Comparison of ENCODE assay signal across 1 cellular context in the genomic region with DNA sequence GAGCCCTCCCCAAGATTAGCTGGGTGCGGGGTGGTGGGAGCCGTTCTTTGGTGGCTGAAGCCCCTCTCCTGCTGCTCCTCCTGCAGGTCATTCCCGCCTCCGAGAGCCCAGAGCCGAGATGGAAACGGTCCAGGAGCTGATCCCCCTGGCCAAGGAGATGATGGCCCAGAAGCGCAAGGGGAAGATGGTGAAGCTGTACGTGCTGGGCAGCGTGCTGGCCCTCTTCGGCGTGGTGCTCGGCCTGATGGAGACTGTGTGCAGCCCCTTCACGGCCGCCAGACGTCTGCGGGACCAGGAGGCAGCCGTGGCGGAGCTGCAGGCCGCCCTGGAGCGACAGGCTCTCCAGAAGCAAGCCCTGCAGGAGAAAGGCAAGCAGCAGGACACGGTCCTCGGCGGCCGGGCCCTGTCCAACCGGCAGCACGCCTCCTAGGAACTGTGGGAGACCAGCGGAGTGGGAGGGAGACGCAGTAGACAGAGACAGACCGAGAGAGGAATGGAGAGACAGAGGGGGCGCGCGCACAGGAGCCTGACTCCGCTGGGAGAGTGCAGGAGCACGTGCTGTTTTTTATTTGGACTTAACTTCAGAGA.
TF ChIP-seq lines count a peak whose summit lies in the region.

No MANE protein-coding gene starts in this region.

TF ChIP-seq in HepG2, 621 proteins besides CTCF, POLR2A, EP300 and RAD21:
- TF ChIP-seq ZNF746 (CRISPR knock-in tag; IDR thresholded peaks at IDR 0.05) (no peak), MTF2 (CRISPR knock-in tag; IDR thresholded peaks at IDR 0.05; ENCODE audit: borderline replicate concordance) (peak; percentile 38; the same call in 1 of the 2 replicates), NFATC3 (CRISPR knock-in tag; IDR thresholded peaks at IDR 0.05) (no peak), ZNF207 (IDR thresholded peaks at IDR 0.05; ENCODE audit: borderline replicate concordance) (no peak), CBX1 (IDR thresholded peaks at IDR 0.05; ENCODE audit: low read depth) (no peak), ZBTB21 (CRISPR knock-in tag; IDR thresholded peaks at IDR 0.05) (no peak), KLF11 (CRISPR knock-in tag; IDR thresholded peaks at IDR 0.05) (no peak), ZNF644 (CRISPR knock-in tag; IDR thresholded peaks at IDR 0.05; ENCODE audit: low read depth) (no peak), SNAPC2 (CRISPR knock-in tag; IDR thresholded peaks at IDR 0.05) (no peak), MYNN (CRISPR knock-in tag; IDR thresholded peaks at IDR 0.05; ENCODE audit: low read depth) (no peak), ZNF781 (CRISPR knock-in tag; IDR thresholded peaks at IDR 0.05; ENCODE audit: borderline replicate concordance, not compliant biosample characterization) (no peak), ZNF772 (CRISPR knock-in tag; IDR thresholded peaks at IDR 0.05) (no peak), ZNF383 (CRISPR knock-in tag; IDR thresholded peaks at IDR 0.05; ENCODE audit: borderline replicate concordance) (no peak), SP4 (CRISPR knock-in tag; IDR thresholded peaks at IDR 0.05) (no peak), FOSL1 (CRISPR knock-in tag; IDR thresholded peaks at IDR 0.05; ENCODE audit: borderline replicate concordance) (no peak)
- TF ChIP-seq, protein P1, sequence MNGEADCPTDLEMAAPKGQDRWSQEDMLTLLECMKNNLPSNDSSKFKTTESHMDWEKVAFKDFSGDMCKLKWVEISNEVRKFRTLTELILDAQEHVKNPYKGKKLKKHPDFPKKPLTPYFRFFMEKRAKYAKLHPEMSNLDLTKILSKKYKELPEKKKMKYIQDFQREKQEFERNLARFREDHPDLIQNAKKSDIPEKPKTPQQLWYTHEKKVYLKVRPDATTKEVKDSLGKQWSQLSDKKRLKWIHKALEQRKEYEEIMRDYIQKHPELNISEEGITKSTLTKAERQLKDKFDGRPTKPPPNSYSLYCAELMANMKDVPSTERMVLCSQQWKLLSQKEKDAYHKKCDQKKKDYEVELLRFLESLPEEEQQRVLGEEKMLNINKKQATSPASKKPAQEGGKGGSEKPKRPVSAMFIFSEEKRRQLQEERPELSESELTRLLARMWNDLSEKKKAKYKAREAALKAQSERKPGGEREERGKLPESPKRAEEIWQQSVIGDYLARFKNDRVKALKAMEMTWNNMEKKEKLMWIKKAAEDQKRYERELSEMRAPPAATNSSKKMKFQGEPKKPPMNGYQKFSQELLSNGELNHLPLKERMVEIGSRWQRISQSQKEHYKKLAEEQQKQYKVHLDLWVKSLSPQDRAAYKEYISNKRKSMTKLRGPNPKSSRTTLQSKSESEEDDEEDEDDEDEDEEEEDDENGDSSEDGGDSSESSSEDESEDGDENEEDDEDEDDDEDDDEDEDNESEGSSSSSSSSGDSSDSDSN (CRISPR knock-in tag; IDR thresholded peaks at IDR 0.05), result peak; percentile 25; the same call in 1 of the 2 replicates
- TF ChIP-seq, protein P2, sequence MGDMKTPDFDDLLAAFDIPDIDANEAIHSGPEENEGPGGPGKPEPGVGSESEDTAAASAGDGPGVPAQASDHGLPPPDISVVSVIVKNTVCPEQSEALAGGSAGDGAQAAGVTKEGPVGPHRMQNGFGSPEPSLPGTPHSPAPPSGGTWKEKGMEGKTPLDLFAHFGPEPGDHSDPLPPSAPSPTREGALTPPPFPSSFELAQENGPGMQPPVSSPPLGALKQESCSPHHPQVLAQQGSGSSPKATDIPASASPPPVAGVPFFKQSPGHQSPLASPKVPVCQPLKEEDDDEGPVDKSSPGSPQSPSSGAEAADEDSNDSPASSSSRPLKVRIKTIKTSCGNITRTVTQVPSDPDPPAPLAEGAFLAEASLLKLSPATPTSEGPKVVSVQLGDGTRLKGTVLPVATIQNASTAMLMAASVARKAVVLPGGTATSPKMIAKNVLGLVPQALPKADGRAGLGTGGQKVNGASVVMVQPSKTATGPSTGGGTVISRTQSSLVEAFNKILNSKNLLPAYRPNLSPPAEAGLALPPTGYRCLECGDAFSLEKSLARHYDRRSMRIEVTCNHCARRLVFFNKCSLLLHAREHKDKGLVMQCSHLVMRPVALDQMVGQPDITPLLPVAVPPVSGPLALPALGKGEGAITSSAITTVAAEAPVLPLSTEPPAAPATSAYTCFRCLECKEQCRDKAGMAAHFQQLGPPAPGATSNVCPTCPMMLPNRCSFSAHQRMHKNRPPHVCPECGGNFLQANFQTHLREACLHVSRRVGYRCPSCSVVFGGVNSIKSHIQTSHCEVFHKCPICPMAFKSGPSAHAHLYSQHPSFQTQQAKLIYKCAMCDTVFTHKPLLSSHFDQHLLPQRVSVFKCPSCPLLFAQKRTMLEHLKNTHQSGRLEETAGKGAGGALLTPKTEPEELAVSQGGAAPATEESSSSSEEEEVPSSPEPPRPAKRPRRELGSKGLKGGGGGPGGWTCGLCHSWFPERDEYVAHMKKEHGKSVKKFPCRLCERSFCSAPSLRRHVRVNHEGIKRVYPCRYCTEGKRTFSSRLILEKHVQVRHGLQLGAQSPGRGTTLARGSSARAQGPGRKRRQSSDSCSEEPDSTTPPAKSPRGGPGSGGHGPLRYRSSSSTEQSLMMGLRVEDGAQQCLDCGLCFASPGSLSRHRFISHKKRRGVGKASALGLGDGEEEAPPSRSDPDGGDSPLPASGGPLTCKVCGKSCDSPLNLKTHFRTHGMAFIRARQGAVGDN (CRISPR knock-in tag; IDR thresholded peaks at IDR 0.05), result peak; percentile 13; the same call in 1 of the 2 replicates
